ENCODE assay signal across 1 cellular context in genomic region chr15:85545185-85545584, GRCh38.
TF ChIP-seq lines count a peak whose summit lies in the region.

No MANE protein-coding gene starts in this region.

TF ChIP-seq in SK-N-SH, 30 proteins besides CTCF, POLR2A, EP300 and RAD21 (continued from another document):
- TF ChIP-seq, protein P1, sequence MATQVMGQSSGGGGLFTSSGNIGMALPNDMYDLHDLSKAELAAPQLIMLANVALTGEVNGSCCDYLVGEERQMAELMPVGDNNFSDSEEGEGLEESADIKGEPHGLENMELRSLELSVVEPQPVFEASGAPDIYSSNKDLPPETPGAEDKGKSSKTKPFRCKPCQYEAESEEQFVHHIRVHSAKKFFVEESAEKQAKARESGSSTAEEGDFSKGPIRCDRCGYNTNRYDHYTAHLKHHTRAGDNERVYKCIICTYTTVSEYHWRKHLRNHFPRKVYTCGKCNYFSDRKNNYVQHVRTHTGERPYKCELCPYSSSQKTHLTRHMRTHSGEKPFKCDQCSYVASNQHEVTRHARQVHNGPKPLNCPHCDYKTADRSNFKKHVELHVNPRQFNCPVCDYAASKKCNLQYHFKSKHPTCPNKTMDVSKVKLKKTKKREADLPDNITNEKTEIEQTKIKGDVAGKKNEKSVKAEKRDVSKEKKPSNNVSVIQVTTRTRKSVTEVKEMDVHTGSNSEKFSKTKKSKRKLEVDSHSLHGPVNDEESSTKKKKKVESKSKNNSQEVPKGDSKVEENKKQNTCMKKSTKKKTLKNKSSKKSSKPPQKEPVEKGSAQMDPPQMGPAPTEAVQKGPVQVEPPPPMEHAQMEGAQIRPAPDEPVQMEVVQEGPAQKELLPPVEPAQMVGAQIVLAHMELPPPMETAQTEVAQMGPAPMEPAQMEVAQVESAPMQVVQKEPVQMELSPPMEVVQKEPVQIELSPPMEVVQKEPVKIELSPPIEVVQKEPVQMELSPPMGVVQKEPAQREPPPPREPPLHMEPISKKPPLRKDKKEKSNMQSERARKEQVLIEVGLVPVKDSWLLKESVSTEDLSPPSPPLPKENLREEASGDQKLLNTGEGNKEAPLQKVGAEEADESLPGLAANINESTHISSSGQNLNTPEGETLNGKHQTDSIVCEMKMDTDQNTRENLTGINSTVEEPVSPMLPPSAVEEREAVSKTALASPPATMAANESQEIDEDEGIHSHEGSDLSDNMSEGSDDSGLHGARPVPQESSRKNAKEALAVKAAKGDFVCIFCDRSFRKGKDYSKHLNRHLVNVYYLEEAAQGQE (IDR thresholded peaks at IDR 0.05; ENCODE audit: low read depth, low read length): no peak
- TF ChIP-seq ELF1 (IDR thresholded peaks at IDR 0.05): no peak
- no peak for TF ChIP-seq PBX3 (IDR thresholded peaks at IDR 0.05)
- no peak for TF ChIP-seq JUND (IDR thresholded peaks at IDR 0.05)
- no peak for TF ChIP-seq FOXJ3 (CRISPR knock-in tag; IDR thresholded peaks at IDR 0.05)
- TF ChIP-seq SMC3 (IDR thresholded peaks at IDR 0.05; ENCODE audit: low read depth, low read length): no peak
- TF ChIP-seq TEAD4 (IDR thresholded peaks at IDR 0.05; ENCODE audit: borderline replicate concordance, insufficient read depth): no peak
- TF ChIP-seq, protein P2, sequence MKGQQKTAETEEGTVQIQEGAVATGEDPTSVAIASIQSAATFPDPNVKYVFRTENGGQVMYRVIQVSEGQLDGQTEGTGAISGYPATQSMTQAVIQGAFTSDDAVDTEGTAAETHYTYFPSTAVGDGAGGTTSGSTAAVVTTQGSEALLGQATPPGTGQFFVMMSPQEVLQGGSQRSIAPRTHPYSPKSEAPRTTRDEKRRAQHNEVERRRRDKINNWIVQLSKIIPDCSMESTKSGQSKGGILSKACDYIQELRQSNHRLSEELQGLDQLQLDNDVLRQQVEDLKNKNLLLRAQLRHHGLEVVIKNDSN (IDR thresholded peaks at IDR 0.05; ENCODE audit: borderline replicate concordance, low read depth): no peak
